In the genomic region with DNA sequence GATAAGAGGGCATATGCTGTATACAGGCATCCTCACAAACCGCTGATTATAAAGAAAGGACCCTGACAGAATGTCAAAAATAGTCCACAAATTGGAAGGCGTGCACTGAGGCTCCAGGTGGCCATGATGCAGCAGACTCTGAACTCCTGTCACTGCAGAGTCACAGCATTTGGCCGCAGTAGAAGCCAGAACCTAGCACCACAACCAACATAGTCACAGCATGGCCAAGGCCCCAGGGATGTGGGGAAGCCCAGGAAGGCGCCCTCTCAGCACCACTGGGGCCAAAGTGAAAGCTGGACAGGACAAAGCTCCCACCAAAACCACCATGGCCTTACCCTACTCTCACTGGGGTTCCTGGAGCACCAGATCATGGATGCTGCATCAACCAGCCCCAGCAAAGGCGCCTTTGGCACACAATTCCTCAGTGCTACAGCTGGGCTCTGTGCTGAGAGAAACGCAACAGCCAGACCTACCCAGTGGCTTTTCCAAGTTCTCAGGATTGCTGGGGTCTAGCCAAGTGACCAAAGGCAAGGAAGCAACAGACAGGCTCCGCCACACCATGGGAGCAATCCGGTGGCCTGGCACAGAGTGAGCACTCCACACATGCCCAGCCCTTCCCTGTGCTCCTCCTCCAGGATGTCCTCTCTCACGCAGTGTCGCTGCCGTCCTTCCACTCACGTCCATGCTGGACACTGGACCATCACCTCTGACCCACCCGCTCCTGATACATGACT, we compare ENCODE assay signal across 16 cellular contexts.
DNase-seq lines count a peak whose midpoint lies in the region; ATAC-seq and TF ChIP-seq lines count a peak whose summit lies in the region.
"Had no signal": no experiment of that assay in that cellular context is flagged by ENCODE, and none has a peak within 500 bp of the region (broad histone marks: within the 10 kb centered on the region; RNA-seq: fewer than 3 reads in every experiment).

No MANE protein-coding gene starts in this region.

- H3K36me3 Mint-ChIP-seq in Caco-2 (ENCODE audit: insufficient read depth, unreplicated experiment) (peaks cover 63% of the 10 kb centered on the region), GM23338 (ENCODE audit: low read depth) (peaks cover 77% of the 10 kb centered on the region), natural killer cell (peaks cover 13% of the 10 kb centered on the region)
- H3K36me3 Mint-ChIP-seq in activated T-helper 17 cell treated with anti-CD3 and anti-CD28 coated beads, Interleukin-2, amount 50 U/mL, for 72 hours (ENCODE audit: low read depth): peaks cover 99% of the 10 kb centered on the region

- intact Hi-C loops in Caco-2 (cut with micrococcal nuclease; ENCODE audit: unreplicated experiment): loop anchor here (10.0 kb wide), 1 partner anchor 192 kb away; no protein-coding TSS in a partner anchor
- intact Hi-C loops in natural killer cell (cut with micrococcal nuclease): no loop called here

- H3K4me1 ChIP-seq in Caco-2: no peaks in the 10 kb centered on the region
- H3K4me1 ChIP-seq in GM23338 (ENCODE audit: insufficient read depth): peaks cover 19% of the 10 kb centered on the region

- no peaks in the 10 kb centered on the region for H3K9me3 ChIP-seq in Caco-2
- H3K9me3 ChIP-seq: HAP-1, left lung had no signal

- CTCF ChIA-PET in Caco-2 (lab: Charles Lee): no interaction called here

- peaks cover 26% of the 10 kb centered on the region for H3K79me2 ChIP-seq in GM23338 (replicated peaks; ENCODE audit: insufficient read depth)

- H2AFZ ChIP-seq in GM23338: no peak overlapping the region

- H3K9me2 ChIP-seq in GM23338 (ENCODE audit: insufficient read depth): no peaks in the 10 kb centered on the region

- H3K27ac ChIP-seq in GM23338 (ENCODE audit: low read depth): no peak overlapping the region

- H3K4me3 ChIP-seq in Caco-2 (ENCODE audit: low read depth, low read length): no peak overlapping the region
- H3K4me3 ChIP-seq in GM23338: no peak overlapping the region
- H3K4me3 ChIP-seq: HAP-1, left lung had no signal

- no TSS peak for BruUV-seq in Caco-2 (replicated peaks; lab: Mats Ljungman, UMichigan)

- H3K4me1 Mint-ChIP-seq in Caco-2 (ENCODE audit: low read depth, unreplicated experiment) (no peaks in the 10 kb centered on the region), GM23338 (peaks cover 24% of the 10 kb centered on the region), natural killer cell (peaks cover 85 to 88% of the 10 kb centered on the region in 2 donors)
- peaks cover 48% of the 10 kb centered on the region for H3K4me1 Mint-ChIP-seq in activated T-helper 17 cell treated with anti-CD3 and anti-CD28 coated beads, Interleukin-2, amount 50 U/mL, for 72 hours

- ATAC-seq in GM23338 (no peak), natural killer cell (peak; percentile 51 to 79 (median 54)), HG03342 (IDR thresholded peaks at IDR 0.05; ENCODE audit: unreplicated experiment) (no peak), HG03025 (IDR thresholded peaks at IDR 0.05; ENCODE audit: low FRiP score, unreplicated experiment) (no peak)
- ATAC-seq in activated T-helper 17 cell treated with anti-CD3 and anti-CD28 coated beads, Interleukin-2, amount 50 U/mL, for 72 hours (replicated peaks): no peak
- ATAC-seq: left lung, right cardiac atrium, Right ventricle myocardium inferior had no signal

- no peak overlapping the region for H3K4me3 Mint-ChIP-seq in Caco-2 (ENCODE audit: unreplicated experiment)
- no peak overlapping the region for H3K4me3 Mint-ChIP-seq in GM23338
- peak overlapping the region; percentile 76 for H3K4me3 Mint-ChIP-seq in activated T-helper 17 cell treated with anti-CD3 and anti-CD28 coated beads, Interleukin-2, amount 50 U/mL, for 72 hours
- H3K4me3 Mint-ChIP-seq in natural killer cell: peak overlapping the region; percentile 75

- H3K4me2 ChIP-seq in GM23338: no peak overlapping the region

- H3F3A ChIP-seq in GM23338 (replicated peaks; ENCODE audit: low read depth): peaks cover 5% of the 10 kb centered on the region; the same call in 1 of the 2 replicates

- H3K27me3 ChIP-seq in Caco-2 (replicated peaks; ENCODE audit: control insufficient read depth, insufficient read depth, low read length): no peaks in the 10 kb centered on the region
- H3K27me3 ChIP-seq in GM23338 (ENCODE audit: insufficient read depth): no peaks in the 10 kb centered on the region
- H3K27me3 ChIP-seq: left lung had no signal

- no peaks in the 10 kb centered on the region; the same call in 1 of the 2 replicates for H3K36me3 ChIP-seq in Caco-2 (ENCODE audit: control insufficient read depth, insufficient read depth, low read length)
- peaks cover 14% of the 10 kb centered on the region for H3K36me3 ChIP-seq in GM23338 (ENCODE audit: insufficient read depth)

- POLR2A ChIA-PET in Caco-2 (lab: Charles Lee): no interaction called here

- H3K9me3 Mint-ChIP-seq in Caco-2 (ENCODE audit: unreplicated experiment) (no peaks in the 10 kb centered on the region), GM23338 (no peaks in the 10 kb centered on the region; the same call in 2 of the 3 replicates), natural killer cell (no peaks in the 10 kb centered on the region)
- H3K9me3 Mint-ChIP-seq in activated T-helper 17 cell treated with anti-CD3 and anti-CD28 coated beads, Interleukin-2, amount 50 U/mL, for 72 hours: no peaks in the 10 kb centered on the region

- H3K27ac Mint-ChIP-seq in Caco-2 (ENCODE audit: unreplicated experiment): peak overlapping the region; percentile 61
- H3K27ac Mint-ChIP-seq in GM23338: 0 out of 2 replicates have a peak overlapping the region, but pooled peaks have one; percentile 43
- peak overlapping the region; percentile 61 for H3K27ac Mint-ChIP-seq in activated T-helper 17 cell treated with anti-CD3 and anti-CD28 coated beads, Interleukin-2, amount 50 U/mL, for 72 hours
- peak overlapping the region; percentile 92 to 99 for H3K27ac Mint-ChIP-seq in natural killer cell

- no peak for DNase-seq in Caco-2
- no peak for DNase-seq in GM23338 (ENCODE audit: low spot score)
- DNase-seq in natural killer cell: no peak
- no peak for DNase-seq in occipital lobe (lab: John Stamatoyannopoulos, UW)
- DNase-seq in stimulated activated naive CD4-positive, alpha-beta T cell treated with Interleukin-2 at 50 U/mL for 16 hours (lab: John Stamatoyannopoulos, UW): no peak
- DNase-seq: left lung; NCI-H1694; NCI-H526; right cardiac atrium; stimulated activated CD4-positive, alpha-beta T cell treated with anti-CD3 and anti-CD28 coated beads, Interleukin-4, amount 100 ng/mL, for 4 hours; stimulated activated naive CD4-positive, alpha-beta T cell had no signal

- H3K27me3 Mint-ChIP-seq in Caco-2 (ENCODE audit: insufficient read depth, unreplicated experiment): no peaks in the 10 kb centered on the region
- H3K27me3 Mint-ChIP-seq in GM23338 (ENCODE audit: insufficient read depth, low read depth, poor library complexity): peaks cover 8% of the 10 kb centered on the region
- H3K27me3 Mint-ChIP-seq in activated T-helper 17 cell treated with anti-CD3 and anti-CD28 coated beads, Interleukin-2, amount 50 U/mL, for 72 hours: no peaks in the 10 kb centered on the region
- no peaks in the 10 kb centered on the region for H3K27me3 Mint-ChIP-seq in natural killer cell (ENCODE audit: low read depth in 2 of 2)

- TF ChIP-seq CTCF in Caco-2 (IDR thresholded peaks at IDR 0.05; ENCODE audit: insufficient read depth in 1 of 2, low read depth in 1 of 2, low read length in 1 of 2, severe bottlenecking in 1 of 2, unreplicated experiment in 1 of 2) (no peak), GM23338 (conservative IDR thresholded peaks at IDR 0.05; ENCODE audit: low read depth in 2 of 2) (no peak), natural killer cell (IDR thresholded peaks at IDR 0.05) (no peak)

- H4K20me1 ChIP-seq in GM23338 (replicated peaks; ENCODE audit: insufficient read depth): no peaks in the 10 kb centered on the region; the same call in 1 of the 2 replicates

TF ChIP-seq in GM23338, 12 proteins besides CTCF, POLR2A, EP300 and RAD21 (continues in another document):
- no peak for TF ChIP-seq STAT1 (IDR thresholded peaks at IDR 0.05; ENCODE audit: unreplicated experiment)
- TF ChIP-seq ZNF114 (CRISPR knock-in tag; IDR thresholded peaks at IDR 0.05): no peak
- no peak for TF ChIP-seq CREB1 (CRISPR knock-in tag; IDR thresholded peaks at IDR 0.05; ENCODE audit: low read depth)
- no peak for TF ChIP-seq NANOG (IDR thresholded peaks at IDR 0.05; ENCODE audit: borderline replicate concordance)
- TF ChIP-seq JUNB (IDR thresholded peaks at IDR 0.05; ENCODE audit: unreplicated experiment): no peak
- no peak for TF ChIP-seq EZH2phosphoT487 (IDR thresholded peaks at IDR 0.05; ENCODE audit: unreplicated experiment)

Comparison
In these comparisons a context has a peak if more than half of its experiments do, and no peak if none do; other contexts are left out.
1. H3K27ac Mint-ChIP-seq: peak in every context shown above with its lines; median percentile 96 in natural killer cell; 61 in Caco-2; 61 in activated T-helper 17 cell treated with anti-CD3 and anti-CD28 coated beads, Interleukin-2, amount 50 U/mL, for 72 hours; 43 in GM23338.
2. H3K4me3 Mint-ChIP-seq: peak in activated T-helper 17 cell treated with anti-CD3 and anti-CD28 coated beads, Interleukin-2, amount 50 U/mL, for 72 hours (single experiment) and natural killer cell (single experiment); none in Caco-2 (single experiment) and GM23338 (single experiment).
3. ATAC-seq: peak in natural killer cell (3 of 3); none in GM23338 (single experiment), activated T-helper 17 cell treated with anti-CD3 and anti-CD28 coated beads, Interleukin-2, amount 50 U/mL, for 72 hours (single experiment), HG03342 (single experiment) and HG03025 (single experiment).